8 cellular contexts compared by ENCODE assay signal in the genomic region with DNA sequence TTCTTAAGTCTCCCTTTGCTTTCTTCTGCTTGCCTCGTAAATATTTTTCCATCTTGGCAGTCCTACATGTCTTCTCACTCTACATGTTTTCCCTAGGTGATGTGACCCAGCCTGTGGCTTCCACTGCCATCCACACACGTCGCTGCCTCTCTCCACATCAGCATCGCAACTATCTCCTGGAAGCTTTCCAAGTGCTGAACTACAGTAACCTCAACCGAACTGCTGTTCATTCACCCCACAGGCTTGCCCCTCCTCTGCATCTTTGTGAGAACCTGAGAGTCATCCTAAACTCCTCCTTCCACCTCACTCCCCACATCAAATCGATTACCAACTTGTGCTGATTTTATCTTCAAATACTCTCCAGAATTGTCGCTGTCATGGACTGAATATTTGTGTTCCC. TPM values are rescaled to one million over a fixed set of nuclear protein-coding genes. Genes with fewer than 3 reads are reported as not detected.
DNase-seq lines count a peak whose midpoint lies in the region; ATAC-seq, FAIRE-seq and TF ChIP-seq lines count a peak whose summit lies in the region.

No MANE protein-coding gene starts in this region.

- H3K27ac Mint-ChIP-seq in activated CD4-positive, alpha-beta T cell treated with anti-CD3 and anti-CD28 coated beads for 36 hours: peak overlapping the region; percentile 7

- POLR2A ChIA-PET in activated CD4-positive, alpha-beta T cell treated with anti-CD3 and anti-CD28 coated beads for 36 hours (lab: Charles Lee): interaction anchor here (1.6 kb wide), 1 partner anchor 111 kb away, joined by 4 read pairs; the partner anchor contains the start of gene HMGB1

- H3K9me3 Mint-ChIP-seq in activated CD4-positive, alpha-beta T cell treated with anti-CD3 and anti-CD28 coated beads for 36 hours (ENCODE audit: low read depth): no peaks in the 10 kb centered on the region

- intact Hi-C loops in activated CD4-positive, alpha-beta T cell treated with anti-CD3 and anti-CD28 coated beads for 36 hours (cut with DNase I, micrococcal nuclease): loop anchor here (2.0 to 10.0 kb wide), 5 partner anchors 40 to 226 kb away; partner anchors contain the start of genes HMGB1 (in 1 of the 2) and USPL1 (in 1 of the 2)

- H3K27me3 Mint-ChIP-seq in activated CD4-positive, alpha-beta T cell treated with anti-CD3 and anti-CD28 coated beads for 36 hours: no peaks in the 10 kb centered on the region

- H3K4me3 ChIP-seq in NB4 (ENCODE audit: low read depth, low read length): no peak overlapping the region

- no peaks in the 10 kb centered on the region for H3K36me3 Mint-ChIP-seq in activated CD4-positive, alpha-beta T cell treated with anti-CD3 and anti-CD28 coated beads for 36 hours (ENCODE audit: low read depth)

- no peak for TF ChIP-seq POLR2A in NB4 (IDR thresholded peaks at IDR 0.05; ENCODE audit: extremely low read depth, insufficient read length)

- peaks cover 29% of the 10 kb centered on the region for H3K4me1 Mint-ChIP-seq in activated CD4-positive, alpha-beta T cell treated with anti-CD3 and anti-CD28 coated beads for 36 hours

- DNase-seq in NB4 (ENCODE audit: low read depth) (peak; percentile 57), D721Med (ENCODE audit: insufficient read length, low spot score) (no peak), NCI-H1694 (lab: John Stamatoyannopoulos, UW) (no peak), NCI-H146 treated with DMSO at 0.1 percent for 48 hours (lab: John Stamatoyannopoulos, UW; ENCODE audit: unreplicated experiment) (no peak)
- peak; percentile 67 for DNase-seq in activated CD4-positive, alpha-beta T cell treated with anti-CD3 and anti-CD28 coated beads for 36 hours
- peak; percentile 9 for DNase-seq in effector CD8-positive, alpha-beta T cell (lab: John Stamatoyannopoulos, UW)
- DNase-seq in stimulated activated CD4-positive, alpha-beta T cell treated with anti-CD3 and anti-CD28 coated beads, TNF-alpha, amount 100 ng/mL, for 24 hours (ENCODE audit: low read depth in 3 of 3): peak in 2 of 3 experiments; percentile 1 to 31

- ATAC-seq in activated CD4-positive, alpha-beta T cell treated with anti-CD3 and anti-CD28 coated beads for 36 hours: peak; percentile 80
- ATAC-seq in HG03354 (IDR thresholded peaks at IDR 0.05; ENCODE audit: poor library complexity, severe bottlenecking, unreplicated experiment): no peak

- no peak for TF ChIP-seq CTCF in NB4 (IDR thresholded peaks at IDR 0.05; ENCODE audit: low read depth, low read length)
- TF ChIP-seq CTCF in D721Med (IDR thresholded peaks at IDR 0.05; ENCODE audit: insufficient read depth, missing control alignments): no peak

- CTCF ChIA-PET in activated CD4-positive, alpha-beta T cell treated with anti-CD3 and anti-CD28 coated beads for 36 hours (lab: Charles Lee): interaction anchor here (0.5 to 1.1 kb wide), 4 partner anchors 27 to 223 kb away, joined by 3 read pairs; no protein-coding TSS in a partner anchor

- no peak overlapping the region for H3K4me3 Mint-ChIP-seq in activated CD4-positive, alpha-beta T cell treated with anti-CD3 and anti-CD28 coated beads for 36 hours

- FAIRE-seq in D721Med (lab: Jason Lieb, UNC): no peak

RNA-seq across cellular contexts. Expression of gene USPL1, which starts 41.2 kb away (rescaled TPM):
- total RNA-seq in activated CD4-positive, alpha-beta T cell treated with anti-CD3 and anti-CD28 coated beads for 36 hours: 10 to 100 TPM; 14.8 to 16.9 TPM

Comparison
In these comparisons a context has a peak if more than half of its experiments do, and no peak if none do; other contexts are left out.
1. DNase-seq: peak in NB4 (single experiment), activated CD4-positive, alpha-beta T cell treated with anti-CD3 and anti-CD28 coated beads for 36 hours (single experiment), effector CD8-positive, alpha-beta T cell (single experiment) and stimulated activated CD4-positive, alpha-beta T cell treated with anti-CD3 and anti-CD28 coated beads, TNF-alpha, amount 100 ng/mL, for 24 hours (2 of 3); none in D721Med (single experiment), NCI-H1694 (single experiment) and NCI-H146 treated with DMSO at 0.1 percent for 48 hours (single experiment).